1 cellular context compared by ENCODE assay signal in the genomic region with DNA sequence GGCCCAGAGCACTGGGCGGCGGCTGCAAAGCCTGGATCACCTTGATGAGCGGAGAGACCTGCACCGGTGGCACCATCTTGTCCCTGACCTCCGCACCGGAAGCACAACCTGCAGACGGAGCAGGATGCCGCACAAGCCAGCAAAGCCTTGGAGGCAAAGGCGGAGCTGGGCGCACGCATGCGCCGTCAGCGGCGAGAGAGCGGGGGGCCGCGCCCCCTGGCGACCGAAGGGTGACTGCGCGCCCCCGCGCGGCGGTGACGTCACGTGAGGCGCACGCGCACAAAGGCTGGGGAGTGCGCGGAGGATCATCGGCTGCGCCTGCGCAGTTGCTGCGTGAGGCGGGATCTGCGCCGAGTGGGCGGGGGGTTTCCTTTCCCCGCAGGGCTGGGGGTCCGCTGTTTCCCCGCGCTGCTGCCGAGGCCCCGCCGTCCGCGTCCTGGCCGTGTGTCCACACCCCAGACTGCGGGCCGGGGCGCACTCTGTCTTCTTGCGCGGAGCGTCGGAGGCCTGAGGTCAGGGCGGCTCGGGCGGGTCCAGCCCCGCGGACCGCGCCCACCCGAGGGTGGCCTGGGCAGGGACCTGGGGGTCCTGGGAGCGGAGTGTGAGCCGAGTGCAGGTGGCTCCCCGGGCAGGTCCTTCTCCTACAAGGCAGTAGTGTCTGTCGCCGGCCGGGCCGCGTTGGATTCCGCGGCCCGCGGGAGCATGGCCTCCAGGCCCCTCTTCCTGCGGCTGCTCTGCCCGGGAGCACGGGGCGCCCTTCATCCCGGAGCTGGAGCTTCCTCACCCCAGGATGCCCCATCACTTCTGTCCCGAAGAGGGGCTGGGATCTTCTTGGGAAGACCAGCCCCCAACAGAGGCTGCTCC.
A peak's percentile ranks its signal among the peaks of the same experiment; 100 is the strongest.
TF ChIP-seq lines count a peak whose summit lies in the region.

A gene with protein sequence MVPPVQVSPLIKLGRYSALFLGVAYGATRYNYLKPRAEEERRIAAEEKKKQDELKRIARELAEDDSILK (minus strand): TSS at position 105 of the 864 bp plus-strand sequence. CDS start 29 bp downstream, at position 76.
A gene with protein sequence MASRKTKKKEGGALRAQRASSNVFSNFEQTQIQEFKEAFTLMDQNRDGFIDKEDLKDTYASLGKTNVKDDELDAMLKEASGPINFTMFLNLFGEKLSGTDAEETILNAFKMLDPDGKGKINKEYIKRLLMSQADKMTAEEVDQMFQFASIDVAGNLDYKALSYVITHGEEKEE (plus strand): TSS at position 371 of the 864 bp plus-strand sequence. CDS start 3,485 bp downstream, outside the sequence.

TF ChIP-seq in K562, 482 proteins besides CTCF, POLR2A, EP300 and RAD21 (continued from another document and continues in another):
- TF ChIP-seq ZNF592 (IDR thresholded peaks at IDR 0.05) (peak; percentile 45), TARDBP (IDR thresholded peaks at IDR 0.05) (no peak), ZSCAN32 (CRISPR knock-in tag; IDR thresholded peaks at IDR 0.05) (no peak), THRB (CRISPR knock-in tag; conservative IDR thresholded peaks at IDR 0.05) (no peak), RAD51 (IDR thresholded peaks at IDR 0.05; ENCODE audit: borderline replicate concordance, low read depth) (peak; percentile 74), ZC3H4 (CRISPR knock-in tag; IDR thresholded peaks at IDR 0.05; ENCODE audit: borderline replicate concordance) (no peak), POLR3A (IDR thresholded peaks at IDR 0.05; ENCODE audit: borderline replicate concordance, extremely low read depth, insufficient read depth, insufficient read length) (no peak), ZFX (CRISPR knock-in tag; IDR thresholded peaks at IDR 0.05) (peak; percentile 98), LCOR (CRISPR knock-in tag; IDR thresholded peaks at IDR 0.05) (0 out of 2 replicates have a peak, but pooled peaks have one; percentile 3), GATAD2A (IDR thresholded peaks at IDR 0.05) (no peak; the same call in 1 of the 2 replicates), E2F4 (CRISPR knock-in tag; IDR thresholded peaks at IDR 0.05; ENCODE audit: low read depth) (no peak), BHLHE40 (IDR thresholded peaks at IDR 0.05; ENCODE audit: low read length) (peak; percentile 91), GMEB1 (CRISPR knock-in tag; IDR thresholded peaks at IDR 0.05) (peak; percentile 71), ZNF507 (tag; conservative IDR thresholded peaks at IDR 0.05) (no peak), BDP1 (IDR thresholded peaks at IDR 0.05; ENCODE audit: insufficient read depth, insufficient read length) (no peak), POLR2G (IDR thresholded peaks at IDR 0.05; ENCODE audit: low read depth, low read length) (peak; percentile 85), CBFA2T2 (conservative IDR thresholded peaks at IDR 0.05) (peak; percentile 33), ZNF165 (CRISPR knock-in tag; IDR thresholded peaks at IDR 0.05; ENCODE audit: borderline replicate concordance) (no peak), ARID4B (CRISPR knock-in tag; IDR thresholded peaks at IDR 0.05) (no peak), FOXA1 (IDR thresholded peaks at IDR 0.05; ENCODE audit: borderline replicate concordance) (no peak), DACH1 (IDR thresholded peaks at IDR 0.05; ENCODE audit: partially characterized antibody) (peak; percentile 6), NCOR1 (IDR thresholded peaks at IDR 0.05) (no peak), WHSC1 (IDR thresholded peaks at IDR 0.05; ENCODE audit: low read length) (no peak), ZNF280A (IDR thresholded peaks at IDR 0.05; ENCODE audit: low read depth, partially characterized antibody) (no peak), STAT5A (IDR thresholded peaks at IDR 0.05; ENCODE audit: borderline replicate concordance, low read length) (no peak), ZNF395 (CRISPR knock-in tag; IDR thresholded peaks at IDR 0.05) (no peak), C11orf30 (IDR thresholded peaks at IDR 0.05; ENCODE audit: low read depth) (peak; percentile 86), ZNF583 (CRISPR knock-in tag; IDR thresholded peaks at IDR 0.05) (no peak), ZNF584 (CRISPR knock-in tag; IDR thresholded peaks at IDR 0.05; ENCODE audit: low read depth) (no peak)
- TF ChIP-seq, protein P1, sequence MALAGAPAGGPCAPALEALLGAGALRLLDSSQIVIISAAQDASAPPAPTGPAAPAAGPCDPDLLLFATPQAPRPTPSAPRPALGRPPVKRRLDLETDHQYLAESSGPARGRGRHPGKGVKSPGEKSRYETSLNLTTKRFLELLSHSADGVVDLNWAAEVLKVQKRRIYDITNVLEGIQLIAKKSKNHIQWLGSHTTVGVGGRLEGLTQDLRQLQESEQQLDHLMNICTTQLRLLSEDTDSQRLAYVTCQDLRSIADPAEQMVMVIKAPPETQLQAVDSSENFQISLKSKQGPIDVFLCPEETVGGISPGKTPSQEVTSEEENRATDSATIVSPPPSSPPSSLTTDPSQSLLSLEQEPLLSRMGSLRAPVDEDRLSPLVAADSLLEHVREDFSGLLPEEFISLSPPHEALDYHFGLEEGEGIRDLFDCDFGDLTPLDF (CRISPR knock-in tag; IDR thresholded peaks at IDR 0.05) = peak; percentile 85
- TF ChIP-seq, protein P2, sequence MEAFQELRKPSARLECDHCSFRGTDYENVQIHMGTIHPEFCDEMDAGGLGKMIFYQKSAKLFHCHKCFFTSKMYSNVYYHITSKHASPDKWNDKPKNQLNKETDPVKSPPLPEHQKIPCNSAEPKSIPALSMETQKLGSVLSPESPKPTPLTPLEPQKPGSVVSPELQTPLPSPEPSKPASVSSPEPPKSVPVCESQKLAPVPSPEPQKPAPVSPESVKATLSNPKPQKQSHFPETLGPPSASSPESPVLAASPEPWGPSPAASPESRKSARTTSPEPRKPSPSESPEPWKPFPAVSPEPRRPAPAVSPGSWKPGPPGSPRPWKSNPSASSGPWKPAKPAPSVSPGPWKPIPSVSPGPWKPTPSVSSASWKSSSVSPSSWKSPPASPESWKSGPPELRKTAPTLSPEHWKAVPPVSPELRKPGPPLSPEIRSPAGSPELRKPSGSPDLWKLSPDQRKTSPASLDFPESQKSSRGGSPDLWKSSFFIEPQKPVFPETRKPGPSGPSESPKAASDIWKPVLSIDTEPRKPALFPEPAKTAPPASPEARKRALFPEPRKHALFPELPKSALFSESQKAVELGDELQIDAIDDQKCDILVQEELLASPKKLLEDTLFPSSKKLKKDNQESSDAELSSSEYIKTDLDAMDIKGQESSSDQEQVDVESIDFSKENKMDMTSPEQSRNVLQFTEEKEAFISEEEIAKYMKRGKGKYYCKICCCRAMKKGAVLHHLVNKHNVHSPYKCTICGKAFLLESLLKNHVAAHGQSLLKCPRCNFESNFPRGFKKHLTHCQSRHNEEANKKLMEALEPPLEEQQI (IDR thresholded peaks at IDR 0.05) = no peak
- TF ChIP-seq, protein P3, sequence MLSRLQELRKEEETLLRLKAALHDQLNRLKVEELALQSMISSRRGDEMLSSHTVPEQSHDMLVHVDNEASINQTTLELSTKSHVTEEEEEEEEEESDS (CRISPR knock-in tag; IDR thresholded peaks at IDR 0.05) = no peak
